In genomic region chr12:47321436-47321835, GRCh38 we compare ENCODE assay signal across 19 cellular contexts.
"Had no signal": no experiment of that assay in that cellular context is flagged by ENCODE, and none has a peak within 500 bp of the region (broad histone marks: within the 10 kb centered on the region; RNA-seq: fewer than 3 reads in every experiment).

No MANE protein-coding gene starts in this region.

- H3K27ac ChIP-seq: esophagus squamous epithelium, gastroesophageal sphincter, spleen, uterus had no signal

- DNase-seq: cortex of kidney; esophagus squamous epithelium; foreskin fibroblast; glutamatergic neuron; left ventricle myocardium superior; mesendoderm; naive thymus-derived CD4-positive, alpha-beta T cell; nephron progenitor cell; posterior cingulate gyrus; spleen; stimulated activated CD4-positive, alpha-beta T cell treated with anti-CD3 and anti-CD28 coated beads, Interleukin-15, amount 100 ng/mL, for 24 hours; stimulated activated CD4-positive, alpha-beta T cell treated with anti-CD3 and anti-CD28 coated beads, Interleukin-1b, Interleukin-23, amount 100 ng/mL, for 48 hours; stimulated activated CD4-positive, alpha-beta T cell treated with anti-CD3 and anti-CD28 coated beads, Interleukin-4, amount 100 ng/mL, for 4 hours; stimulated activated naive CD4-positive, alpha-beta T cell treated with Interleukin-2 at 50 U/mL for 16 hours; uterus had no signal

- H3K27me3 Mint-ChIP-seq: naive thymus-derived CD4-positive, alpha-beta T cell; type B pancreatic cell had no signal

- H3K4me3 ChIP-seq: esophagus squamous epithelium, gastroesophageal sphincter, lung, spleen, uterus had no signal

- H3K4me1 Mint-ChIP-seq: nephron progenitor cell had no signal

- ATAC-seq: gastroesophageal sphincter; left ventricle myocardium superior; naive thymus-derived CD4-positive, alpha-beta T cell; sciatic nerve had no signal

- H3K4me1 ChIP-seq: uterus had no signal

- H3K27ac Mint-ChIP-seq: nephron progenitor cell, type B pancreatic cell had no signal

- H3K27me3 ChIP-seq: esophagus squamous epithelium, gastroesophageal sphincter, spleen, uterus had no signal

- H3K4me3 Mint-ChIP-seq: naive thymus-derived CD4-positive, alpha-beta T cell; nephron progenitor cell; type B pancreatic cell had no signal

- H3K36me3 Mint-ChIP-seq: type B pancreatic cell had no signal
